18 cellular contexts compared by ENCODE assay signal in the genomic region with DNA sequence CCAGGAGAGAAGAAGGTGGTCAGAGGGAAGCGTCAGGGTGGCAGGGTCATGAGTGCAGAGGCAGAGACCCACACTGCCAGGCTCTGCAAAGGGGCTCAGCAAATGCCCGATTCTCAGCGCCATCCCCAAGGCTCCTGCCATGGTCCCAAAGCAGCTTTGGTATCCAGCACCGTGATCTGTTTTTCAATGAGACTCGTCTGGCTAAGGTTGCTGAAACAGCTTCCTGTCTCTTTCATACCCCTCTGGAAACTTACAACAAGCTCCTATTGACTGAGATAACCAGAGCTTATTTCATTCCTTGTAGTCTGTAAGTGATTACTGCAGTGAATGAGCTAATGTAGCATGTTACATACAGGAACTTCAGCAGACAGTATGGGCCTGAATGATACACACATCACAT.
"Had no signal": no experiment of that assay in that cellular context is flagged by ENCODE, and none has a peak within 500 bp of the region (broad histone marks: within the 10 kb centered on the region; RNA-seq: fewer than 3 reads in every experiment).

No MANE protein-coding gene starts in this region.

- H3K27ac ChIP-seq: hepatocyte, left lung, prostate gland, right atrium auricular region, suprapubic skin, transverse colon had no signal

- H3K4me3 ChIP-seq: hepatocyte, left lung, prostate gland, right atrium auricular region, suprapubic skin, transverse colon had no signal

- H3K9me3 Mint-ChIP-seq: activated naive CD4-positive, alpha-beta T cell treated with anti-CD3 and anti-CD28 coated beads, Interleukin-2, amount 50 U/mL, for 24 hours; nephron progenitor cell; stimulated activated naive CD8-positive, alpha-beta T cell treated with anti-CD3 and anti-CD28 coated beads, Interleukin-15, Interleukin-2, amounts not matched to agents 100 ng/mL and 50 ng/mL, for 24 hours; T-helper 1 cell treated with Interleukin-12 subunit alpha and Interleukin-12 subunit beta and Interleukin-4 antibody, amounts not matched to agents 30 μg/mL and 1 μg/mL, for 36 hours; WTC11 had no signal

- H3K27me3 Mint-ChIP-seq: activated naive CD4-positive, alpha-beta T cell treated with anti-CD3 and anti-CD28 coated beads, Interleukin-2, amount 50 U/mL, for 24 hours; stimulated activated naive CD8-positive, alpha-beta T cell treated with anti-CD3 and anti-CD28 coated beads, Interleukin-15, Interleukin-2, amounts not matched to agents 100 ng/mL and 50 ng/mL, for 24 hours had no signal

- DNase-seq: activated gamma-delta T cell treated with Interleukin-2 at 50 U/mL for 16 hours; activated T-cell treated with anti-CD3 and anti-CD28 coated beads, Interleukin-2, amount 50 U/mL, for 1 hour; cortex of kidney; effector CD4-positive, alpha-beta T cell; immature natural killer cell; left lung; nephron progenitor cell; stimulated activated CD4-positive, alpha-beta T cell treated with anti-CD3 and anti-CD28 coated beads, Interleukin-4, amount 100 ng/mL, for 24 hours; T1000; transverse colon had no signal

- H3K27ac Mint-ChIP-seq: activated naive CD4-positive, alpha-beta T cell treated with anti-CD3 and anti-CD28 coated beads, Interleukin-2, amount 50 U/mL, for 24 hours; immature natural killer cell; nephron progenitor cell; stimulated activated naive CD8-positive, alpha-beta T cell treated with anti-CD3 and anti-CD28 coated beads, Interleukin-15, Interleukin-2, amounts not matched to agents 100 ng/mL and 50 ng/mL, for 24 hours; T-helper 1 cell treated with Interleukin-12 subunit alpha and Interleukin-12 subunit beta and Interleukin-4 antibody, amounts not matched to agents 30 μg/mL and 1 μg/mL, for 36 hours; WTC11 had no signal

- H3K4me1 Mint-ChIP-seq: activated naive CD4-positive, alpha-beta T cell treated with anti-CD3 and anti-CD28 coated beads, Interleukin-2, amount 50 U/mL, for 24 hours; immature natural killer cell had no signal

- ATAC-seq: left lung, WTC11 had no signal

- H3K27me3 ChIP-seq: hepatocyte, left lung, right atrium auricular region, suprapubic skin, transverse colon had no signal

- H3K36me3 Mint-ChIP-seq: activated naive CD4-positive, alpha-beta T cell treated with anti-CD3 and anti-CD28 coated beads, Interleukin-2, amount 50 U/mL, for 24 hours; immature natural killer cell; WTC11 had no signal

- H3K4me3 Mint-ChIP-seq: activated naive CD4-positive, alpha-beta T cell treated with anti-CD3 and anti-CD28 coated beads, Interleukin-2, amount 50 U/mL, for 24 hours; immature natural killer cell; nephron progenitor cell; stimulated activated naive CD8-positive, alpha-beta T cell treated with anti-CD3 and anti-CD28 coated beads, Interleukin-15, Interleukin-2, amounts not matched to agents 100 ng/mL and 50 ng/mL, for 24 hours; T-helper 1 cell treated with Interleukin-12 subunit alpha and Interleukin-12 subunit beta and Interleukin-4 antibody, amounts not matched to agents 30 μg/mL and 1 μg/mL, for 36 hours; WTC11 had no signal
